Comparison of ENCODE assay signal across 8 cellular contexts in genomic region chr4:13541720-13542576, GRCh38. TPM values are rescaled to one million over a fixed set of nuclear protein-coding genes. Genes with fewer than 3 reads are reported as not detected.
DNase-seq lines count a peak whose midpoint lies in the region; ATAC-seq and TF ChIP-seq lines count a peak whose summit lies in the region.

No MANE protein-coding gene starts in this region.

- H4K8ac ChIP-seq in H9 (replicated peaks; ENCODE audit: insufficient read length, low read depth, low read length), result no peak overlapping the region

- H3K27me3 Mint-ChIP-seq in Calu3 (ENCODE audit: unreplicated experiment) (peaks cover 27% of the 10 kb centered on the region), H9 (ENCODE audit: low read depth) (peaks cover 97% of the 10 kb centered on the region)

- no peak overlapping the region for H4K91ac ChIP-seq in H9 (ENCODE audit: insufficient read length, low read depth, low read length)

- peaks cover 17% of the 10 kb centered on the region for H3K23me2 ChIP-seq in H9 (ENCODE audit: insufficient read length, low read depth, low read length, poor library complexity, severe bottlenecking)

- no peak for DNase-seq in Calu3
- DNase-seq in H9, result peak; percentile 90
- no peak for DNase-seq in astrocyte of the cerebellum (ENCODE audit: low read depth)
- no peak for DNase-seq in lower lobe of right lung
- DNase-seq in globus pallidus (ENCODE audit: low spot score), result no peak
- DNase-seq in foreskin fibroblast, result no peak

- no TSS peak for BruUV-seq in Calu3 (replicated peaks; lab: Mats Ljungman, UMichigan)

- CTCF ChIA-PET in Calu3 (lab: Charles Lee), result no interaction called here

- H3K9me3 ChIP-seq in H9 (ENCODE audit: control insufficient read depth, low read depth, low read length) (no peaks in the 10 kb centered on the region), lower lobe of right lung (no peaks in the 10 kb centered on the region)

- H3T11ph ChIP-seq in H9 (ENCODE audit: low read length), result no peak overlapping the region

- H3K56ac ChIP-seq in H9 (ENCODE audit: insufficient read length, low read depth, low read length), result no peak overlapping the region

- H3K4me3 Mint-ChIP-seq in Calu3 (ENCODE audit: low read depth, unreplicated experiment), result no peak overlapping the region
- H3K4me3 Mint-ChIP-seq in H9, result peak overlapping the region; percentile 42 to 93; a peak in 4 of 5 replicates

- H3K4me2 ChIP-seq in H9 (ENCODE audit: insufficient read depth, insufficient read length, low read length), result peak overlapping the region; percentile 1

- peaks cover 15% of the 10 kb centered on the region for H3K36me3 Mint-ChIP-seq in Calu3 (ENCODE audit: insufficient read depth, unreplicated experiment)
- no peaks in the 10 kb centered on the region; a peak in 1 of 7 replicates for H3K36me3 Mint-ChIP-seq in H9 (ENCODE audit: insufficient read depth in 1 of 3, low read depth in 3 of 3)

- H2BK12ac ChIP-seq in H9 (ENCODE audit: insufficient read length, low read depth, low read length), result no peak overlapping the region

- H2BK15ac ChIP-seq in H9 (ENCODE audit: low read depth, low read length), result no peak overlapping the region

- H3K27me3 ChIP-seq in H9 (ENCODE audit: insufficient read depth, low read length) (peaks cover 86% of the 10 kb centered on the region), lower lobe of right lung (ENCODE audit: low read depth) (peaks cover 100% of the 10 kb centered on the region)

- intact Hi-C loops in Calu3 (cut with micrococcal nuclease; ENCODE audit: unreplicated experiment) (no loop called here), lower lobe of right lung (cut with DNase I) (loop anchor here (10.0 kb wide), 2 partner anchors 687 to 817 kb away; no protein-coding TSS in a partner anchor)

- H3K23ac ChIP-seq in H9 (ENCODE audit: insufficient read length, low read depth, low read length), result no peak overlapping the region

- H3K27ac Mint-ChIP-seq in Calu3 (ENCODE audit: unreplicated experiment) (no peak overlapping the region), H9 (no peak overlapping the region)

- H3K9me3 Mint-ChIP-seq in Calu3 (ENCODE audit: low read depth, unreplicated experiment) (no peaks in the 10 kb centered on the region), H9 (peaks cover 9% of the 10 kb centered on the region in 2 experiments; a peak in 4 of 5 replicates)

- no CpG with 5 or more reads among the region's 79 CpGs for WGBS in H9 (ENCODE audit: extremely low coverage, insufficient read length, low lambda C conversion rate)

- H3K9ac ChIP-seq in H9 (ENCODE audit: extremely low read depth, insufficient read length, low read length), result no peak overlapping the region

- peaks cover 3% of the 10 kb centered on the region for H4K20me1 ChIP-seq in H9 (ENCODE audit: control insufficient read depth, insufficient read depth, insufficient read length)

- H3K4me1 ChIP-seq in H9 (ENCODE audit: insufficient read depth, low read length) (no peaks in the 10 kb centered on the region), lower lobe of right lung (peaks cover 46% of the 10 kb centered on the region)

- H2BK120ac ChIP-seq in H9 (ENCODE audit: low read depth, low read length, poor library complexity, severe bottlenecking), result no peak overlapping the region

- H3K4me1 Mint-ChIP-seq in Calu3 (ENCODE audit: low read depth, unreplicated experiment), result no peaks in the 10 kb centered on the region
- peaks cover 37 to 47% of the 10 kb centered on the region in 2 experiments for H3K4me1 Mint-ChIP-seq in H9

- H3K4ac ChIP-seq in H9 (ENCODE audit: low read depth, low read length), result no peak overlapping the region

- H2AFZ ChIP-seq in H9 (ENCODE audit: low read length), result no peak overlapping the region

- H2AK5ac ChIP-seq in H9 (ENCODE audit: insufficient read length, low read length), result no peak overlapping the region

- H3K79me2 ChIP-seq in H9 (ENCODE audit: insufficient read depth, low read length), result no peaks in the 10 kb centered on the region

- peak; percentile 16 to 27 for ATAC-seq in lower lobe of right lung
- ATAC-seq in GM18517 (IDR thresholded peaks at IDR 0.05; ENCODE audit: unreplicated experiment), result no peak
- ATAC-seq in HG02981 (IDR thresholded peaks at IDR 0.05; ENCODE audit: unreplicated experiment), result no peak

- H2BK20ac ChIP-seq in H9 (ENCODE audit: low read depth, low read length, poor library complexity, severe bottlenecking), result no peak overlapping the region

- TF ChIP-seq CTCF in Calu3 (IDR thresholded peaks at IDR 0.05; ENCODE audit: unreplicated experiment) (peak; percentile 4), H9 (conservative IDR thresholded peaks at IDR 0.05) (peak; percentile 53), astrocyte of the cerebellum (IDR thresholded peaks at IDR 0.05; ENCODE audit: low read depth, low read length, missing control alignments) (peak; percentile 15), lower lobe of right lung (IDR thresholded peaks at IDR 0.05) (no peak), foreskin fibroblast (IDR thresholded peaks at IDR 0.05; ENCODE audit: low read depth, low read length) (no peak)

- H4K5ac ChIP-seq in H9 (ENCODE audit: insufficient read length, low read depth, low read length), result no peak overlapping the region

- no peak overlapping the region for H3K18ac ChIP-seq in H9 (ENCODE audit: insufficient read length, low read depth, low read length)

- in situ Hi-C loops in astrocyte of the cerebellum (cut with HindIII; ENCODE audit: low sequenced_read_pairs), result no loop called here

- H2BK5ac ChIP-seq in H9 (ENCODE audit: insufficient read length, low read length), result no peak overlapping the region

- H3K27ac ChIP-seq in H9 (ENCODE audit: insufficient read length, low read depth, low read length) (no peak overlapping the region), lower lobe of right lung (no peak overlapping the region)

- H3K36me3 ChIP-seq in lower lobe of right lung, result no peaks in the 10 kb centered on the region

- no peaks in the 10 kb centered on the region for H3K79me1 ChIP-seq in H9 (ENCODE audit: insufficient read depth, low read depth, low read length, poor library complexity, severe bottlenecking)

- H3K4me3 ChIP-seq in astrocyte of the cerebellum (ENCODE audit: low read depth, low read length), result no peak overlapping the region
- peak overlapping the region; percentile 22 for H3K4me3 ChIP-seq in lower lobe of right lung
- H3K4me3 ChIP-seq in foreskin fibroblast (ENCODE audit: low read depth in 1 of 2, low read length in 2 of 2), result no peak overlapping the region

- H3K14ac ChIP-seq in H9 (ENCODE audit: insufficient read depth, low read length), result no peak overlapping the region

RNA-seq across cellular contexts. Expression of gene NKX3-2, which starts 2.4 kb away (rescaled TPM):
- total RNA-seq in Calu3 (2022), result 0.12 TPM in 1 of 2 replicates, not detected in the other
- 1.9 and 2.3 TPM in 2 replicates for total RNA-seq in H9 (2021)
- not detected for total RNA-seq in lower lobe of right lung

RNA-seq across cellular contexts. Expression of gene RAB28, which starts 57.8 kb away (rescaled TPM):
- total RNA-seq in Calu3 (2022) (10.6 and 11.3 TPM in 2 replicates), H9 (2021) (17.7 and 19.8 TPM in 2 replicates), lower lobe of right lung (18.8 TPM)

Comparison
In these comparisons a context has a peak if more than half of its experiments do, and no peak if none do; other contexts are left out.
1. CTCF ChIP-seq: peak in Calu3 (single experiment), H9 (single experiment) and astrocyte of the cerebellum (single experiment); none in lower lobe of right lung (single experiment) and foreskin fibroblast (single experiment).
2. ATAC-seq: peak in lower lobe of right lung (2 of 2); none in GM18517 (single experiment) and HG02981 (single experiment).